In genomic region chr7:71308105-71308504, GRCh38 we compare ENCODE assay signal across 14 cellular contexts.
DNase-seq lines count a peak whose midpoint lies in the region; ATAC-seq and TF ChIP-seq lines count a peak whose summit lies in the region.
"Had no signal": no experiment of that assay in that cellular context is flagged by ENCODE, and none has a peak within 500 bp of the region (broad histone marks: within the 10 kb centered on the region; RNA-seq: fewer than 3 reads in every experiment).

No MANE protein-coding gene starts in this region.

- in situ Hi-C loops in gastrocnemius medialis (cut with MboI; ENCODE audit: low sequenced_read_pairs in 4 of 4), result no loop called here

- H3K4me2 ChIP-seq in GM23338, result no peak overlapping the region
- no peak overlapping the region for H3K4me2 ChIP-seq in mesenchymal stem cell (ENCODE audit: low read length, poor library complexity, severe bottlenecking)

- no peak overlapping the region for H3K23ac ChIP-seq in mesenchymal stem cell (ENCODE audit: low read length in 2 of 2)

- H3K9me3 Mint-ChIP-seq in GM23338, result peaks cover 20% of the 10 kb centered on the region
- no peaks in the 10 kb centered on the region for H3K9me3 Mint-ChIP-seq in chondrocyte (ENCODE audit: low read depth)
- peaks cover 16% of the 10 kb centered on the region for H3K9me3 Mint-ChIP-seq in stimulated activated effector memory CD8-positive, alpha-beta T cell treated with anti-CD3 and anti-CD28 coated beads, Interleukin-12 subunit alpha, Interleukin-12 subunit beta, amount 100 ng/mL, for 72 hours

- intact Hi-C loops in gastrocnemius medialis (cut with DNase I; ENCODE audit: low total_unique reads), result loop anchor here (10.0 kb wide), 2 partner anchors 73 to 173 kb away; partner anchors contain the start of gene GALNT17

- TF ChIP-seq CTCF in GM23338 (conservative IDR thresholded peaks at IDR 0.05; ENCODE audit: low read depth in 2 of 2) (no peak), chondrocyte (IDR thresholded peaks at IDR 0.05) (no peak), gastrocnemius medialis (IDR thresholded peaks at IDR 0.05 in 4 of 5, conservative IDR thresholded peaks at IDR 0.05 in 1 of 5) (no peak), Peyer's patch (IDR thresholded peaks at IDR 0.05) (no peak)

- H3K36me3 ChIP-seq in GM23338 (ENCODE audit: insufficient read depth), result peaks cover 5% of the 10 kb centered on the region; the same call in 1 of the 2 replicates
- no peaks in the 10 kb centered on the region for H3K36me3 ChIP-seq in mesenchymal stem cell (ENCODE audit: control insufficient read depth in 1 of 2, insufficient read depth in 2 of 2, low read depth in 1 of 2, low read length in 2 of 2)
- H3K36me3 ChIP-seq in gastrocnemius medialis, result no peaks in the 10 kb centered on the region
- H3K36me3 ChIP-seq in Peyer's patch, result no peaks in the 10 kb centered on the region

- no peaks in the 10 kb centered on the region; the same call in 1 of the 2 replicates for H4K20me1 ChIP-seq in GM23338 (replicated peaks; ENCODE audit: insufficient read depth)

- no peak overlapping the region for H4K91ac ChIP-seq in mesenchymal stem cell (ENCODE audit: low read length)

- no peak overlapping the region for H2BK15ac ChIP-seq in mesenchymal stem cell (ENCODE audit: low read depth, poor library complexity, severe bottlenecking)

- H3K4me1 ChIP-seq in GM23338 (ENCODE audit: insufficient read depth) (peaks cover 22% of the 10 kb centered on the region), mesenchymal stem cell (ENCODE audit: control insufficient read depth, insufficient read depth, low read depth, low read length) (no peaks in the 10 kb centered on the region), gastrocnemius medialis (peaks cover 12 to 13% of the 10 kb centered on the region in 2 donors), Peyer's patch (no peaks in the 10 kb centered on the region)

- H3K4me1 Mint-ChIP-seq in GM23338 (peaks cover 26% of the 10 kb centered on the region), chondrocyte (ENCODE audit: low read depth) (peaks cover 84% of the 10 kb centered on the region)
- H3K4me1 Mint-ChIP-seq in stimulated activated effector memory CD8-positive, alpha-beta T cell treated with anti-CD3 and anti-CD28 coated beads, Interleukin-12 subunit alpha, Interleukin-12 subunit beta, amount 100 ng/mL, for 72 hours, result no peaks in the 10 kb centered on the region

- H2BK5ac ChIP-seq in mesenchymal stem cell (ENCODE audit: low read depth, low read length, poor library complexity, severe bottlenecking), result no peak overlapping the region

- H2BK12ac ChIP-seq in mesenchymal stem cell (ENCODE audit: low read length in 2 of 2), result no peak overlapping the region

- no peaks in the 10 kb centered on the region for H3F3A ChIP-seq in GM23338 (replicated peaks; ENCODE audit: low read depth)

- no peaks in the 10 kb centered on the region for H3K27me3 ChIP-seq in GM23338 (ENCODE audit: insufficient read depth)
- H3K27me3 ChIP-seq in mesenchymal stem cell (ENCODE audit: control insufficient read depth in 1 of 2, insufficient read depth in 1 of 2, low read length in 2 of 2), result no peaks in the 10 kb centered on the region
- H3K27me3 ChIP-seq in gastrocnemius medialis, result no peaks in the 10 kb centered on the region
- H3K27me3 ChIP-seq in Peyer's patch, result no peaks in the 10 kb centered on the region

- H3K27me3 Mint-ChIP-seq in GM23338 (ENCODE audit: insufficient read depth, low read depth, poor library complexity), result no peaks in the 10 kb centered on the region
- no peaks in the 10 kb centered on the region for H3K27me3 Mint-ChIP-seq in chondrocyte (ENCODE audit: low read depth)

- ATAC-seq in GM23338, result no peak
- peak; percentile 83 to 93 for ATAC-seq in gastrocnemius medialis
- no peak for ATAC-seq in stimulated activated effector memory CD8-positive, alpha-beta T cell treated with anti-CD3 and anti-CD28 coated beads, Interleukin-12 subunit alpha, Interleukin-12 subunit beta, amount 100 ng/mL, for 72 hours

- H3K27ac ChIP-seq in GM23338 (ENCODE audit: low read depth), result peak overlapping the region; percentile 45; the same call in 1 of the 2 replicates
- H3K27ac ChIP-seq in mesenchymal stem cell (ENCODE audit: low read length, poor library complexity, severe bottlenecking), result no peak overlapping the region
- H3K27ac ChIP-seq in gastrocnemius medialis, result peak overlapping the region in 2 of 4 donors; percentile 54 to 65
- H3K27ac ChIP-seq in Peyer's patch, result peak overlapping the region in 1 of 4 donors; percentile 39
- H3K27ac ChIP-seq: skin epidermis had no signal

- H3K36me3 Mint-ChIP-seq in GM23338 (ENCODE audit: low read depth) (peaks cover 44% of the 10 kb centered on the region), chondrocyte (ENCODE audit: low read depth) (peaks cover 2% of the 10 kb centered on the region)
- H3K36me3 Mint-ChIP-seq in stimulated activated effector memory CD8-positive, alpha-beta T cell treated with anti-CD3 and anti-CD28 coated beads, Interleukin-12 subunit alpha, Interleukin-12 subunit beta, amount 100 ng/mL, for 72 hours, result no peaks in the 10 kb centered on the region

- no peak overlapping the region for H3K14ac ChIP-seq in mesenchymal stem cell (ENCODE audit: low read length in 2 of 2)

- no peak overlapping the region for H2AK5ac ChIP-seq in mesenchymal stem cell (ENCODE audit: low read length, severe bottlenecking)

- H3K9me3 ChIP-seq in mesenchymal stem cell (ENCODE audit: control insufficient read depth, low read length) (no peaks in the 10 kb centered on the region), gastrocnemius medialis (no peaks in the 10 kb centered on the region), Peyer's patch (no peaks in the 10 kb centered on the region)

- H3K4me3 ChIP-seq in GM23338 (no peak overlapping the region), mesenchymal stem cell (ENCODE audit: insufficient read depth in 1 of 2, low read depth in 1 of 2, low read length in 2 of 2) (peak overlapping the region in 1 of 2 experiments; percentile 15), gastrocnemius medialis (no peak overlapping the region), Peyer's patch (no peak overlapping the region)
- H3K4me3 ChIP-seq: skin epidermis had no signal

- no peak overlapping the region for H4K8ac ChIP-seq in mesenchymal stem cell (ENCODE audit: low read length)

- no peak overlapping the region for H2AFZ ChIP-seq in GM23338
- H2AFZ ChIP-seq in mesenchymal stem cell (ENCODE audit: low read depth, low read length), result no peak overlapping the region

- no peak for DNase-seq in GM23338 (ENCODE audit: low spot score)
- no peak for DNase-seq in chondrocyte (ENCODE audit: low spot score)
- DNase-seq in mesenchymal stem cell, result no peak
- peak; percentile 25 to 58 for DNase-seq in gastrocnemius medialis
- no peak for DNase-seq in stimulated activated effector memory CD8-positive, alpha-beta T cell treated with anti-CD3 and anti-CD28 coated beads, Interleukin-12 subunit alpha, Interleukin-12 subunit beta, amount 100 ng/mL, for 72 hours (ENCODE audit: low spot score in 2 of 2)
- no peak for DNase-seq in activated T-cell treated with anti-CD3 and anti-CD28 coated beads for 4 hours
- no peak for DNase-seq in Peyer's patch
- DNase-seq in medulla oblongata (ENCODE audit: extremely low spot score), result no peak
- DNase-seq: activated CD4-positive, alpha-beta T cell treated with anti-CD3 and anti-CD28 coated beads, Interleukin-2, amount 50 U/mL, for 48 hours; activated gamma-delta T cell; cortex of kidney; DMS79 treated with DMSO at 0.1 percent for 48 hours; NCI-H2171 treated with DMSO at 0.1 percent for 48 hours had no signal

- no peak overlapping the region for H3K4ac ChIP-seq in mesenchymal stem cell (ENCODE audit: low read depth in 1 of 2, low read length in 2 of 2)

- no peak overlapping the region for H2BK120ac ChIP-seq in mesenchymal stem cell (ENCODE audit: low read depth, low read length)

- no peaks in the 10 kb centered on the region for H3K79me1 ChIP-seq in mesenchymal stem cell (replicated peaks; ENCODE audit: low read length, poor library complexity, severe bottlenecking)

- 37% methylated on average over 5 of the region's 6 CpGs for WGBS in mesenchymal stem cell

- H3K9me2 ChIP-seq in GM23338 (ENCODE audit: insufficient read depth), result no peaks in the 10 kb centered on the region

- no peak overlapping the region for H3K4me3 Mint-ChIP-seq in GM23338
- H3K4me3 Mint-ChIP-seq in chondrocyte (ENCODE audit: unreplicated experiment), result peak overlapping the region; percentile 47
- no peak overlapping the region for H3K4me3 Mint-ChIP-seq in stimulated activated effector memory CD8-positive, alpha-beta T cell treated with anti-CD3 and anti-CD28 coated beads, Interleukin-12 subunit alpha, Interleukin-12 subunit beta, amount 100 ng/mL, for 72 hours

- TF ChIP-seq POLR2A in gastrocnemius medialis (IDR thresholded peaks at IDR 0.05) (no peak), Peyer's patch (IDR thresholded peaks at IDR 0.05) (no peak)

- H3K9ac ChIP-seq in mesenchymal stem cell (ENCODE audit: low read length), result peak overlapping the region; percentile 42

- H3K27ac Mint-ChIP-seq in GM23338 (no peak overlapping the region), chondrocyte (ENCODE audit: unreplicated experiment) (peak overlapping the region; percentile 98)
- no peak overlapping the region for H3K27ac Mint-ChIP-seq in stimulated activated effector memory CD8-positive, alpha-beta T cell treated with anti-CD3 and anti-CD28 coated beads, Interleukin-12 subunit alpha, Interleukin-12 subunit beta, amount 100 ng/mL, for 72 hours

- no peak overlapping the region for H3K18ac ChIP-seq in mesenchymal stem cell (ENCODE audit: low read depth in 1 of 2, low read length in 2 of 2)

- peaks cover 49% of the 10 kb centered on the region for H3K79me2 ChIP-seq in GM23338 (replicated peaks; ENCODE audit: insufficient read depth)

TF ChIP-seq in GM23338, 12 proteins besides CTCF, POLR2A, EP300 and RAD21 (continues in another document):
- TF ChIP-seq NANOG (IDR thresholded peaks at IDR 0.05; ENCODE audit: borderline replicate concordance) (no peak), ZNF331 (CRISPR knock-in tag; IDR thresholded peaks at IDR 0.05; ENCODE audit: low read depth) (no peak), EZH2phosphoT487 (IDR thresholded peaks at IDR 0.05; ENCODE audit: unreplicated experiment) (no peak)

Comparison
In these comparisons a context has a peak if more than half of its experiments do, and no peak if none do; other contexts are left out.
1. ATAC-seq: peak in gastrocnemius medialis (2 of 2); none in GM23338 (single experiment) and stimulated activated effector memory CD8-positive, alpha-beta T cell treated with anti-CD3 and anti-CD28 coated beads, Interleukin-12 subunit alpha, Interleukin-12 subunit beta, amount 100 ng/mL, for 72 hours (single experiment).
2. DNase-seq: peak in gastrocnemius medialis (2 of 2); none in GM23338 (single experiment), chondrocyte (single experiment), mesenchymal stem cell (single experiment), stimulated activated effector memory CD8-positive, alpha-beta T cell treated with anti-CD3 and anti-CD28 coated beads, Interleukin-12 subunit alpha, Interleukin-12 subunit beta, amount 100 ng/mL, for 72 hours (0 of 2), activated T-cell treated with anti-CD3 and anti-CD28 coated beads for 4 hours (single experiment), Peyer's patch (0 of 3) and medulla oblongata (single experiment).